In the genomic region with DNA sequence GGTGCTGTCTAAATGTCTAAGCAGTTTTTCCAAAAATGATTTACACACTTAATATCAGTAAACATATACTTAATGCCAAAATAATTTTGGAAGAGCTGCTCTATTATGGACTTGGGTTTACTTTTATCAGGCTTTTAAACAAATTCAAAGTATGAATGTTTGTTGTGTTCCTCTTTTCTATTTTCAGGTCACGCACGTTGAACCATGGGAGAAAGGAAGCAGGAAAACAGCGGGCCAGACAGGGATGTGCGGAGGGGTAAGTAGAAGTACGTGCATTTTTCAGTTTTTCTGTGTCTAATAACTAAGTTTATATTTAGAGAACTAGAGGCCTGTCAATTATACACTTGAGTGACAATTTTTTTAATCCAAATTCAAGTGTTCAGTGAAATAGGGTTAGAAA, we compare ENCODE assay signal across 11 cellular contexts. TPM values are rescaled to one million over a fixed set of nuclear protein-coding genes. Genes with fewer than 3 reads are reported as not detected.
DNase-seq lines count a peak whose midpoint lies in the region; FAIRE-seq and TF ChIP-seq lines count a peak whose summit lies in the region.
"Had no signal": no experiment of that assay in that cellular context is flagged by ENCODE, and none has a peak within 500 bp of the region (broad histone marks: within the 10 kb centered on the region; RNA-seq: fewer than 3 reads in every experiment).

No MANE protein-coding gene starts in this region.

- H3K4me2 ChIP-seq in KMS-11 (0 out of 2 replicates have a peak overlapping the region, but pooled peaks have one; percentile 61), astrocyte (ENCODE audit: low read length) (peak overlapping the region; percentile 93)

- H4K20me1 ChIP-seq in KMS-11 (ENCODE audit: insufficient read depth) (no peaks in the 10 kb centered on the region; the same call in 1 of the 2 replicates), astrocyte (ENCODE audit: insufficient read depth, low read length) (peaks cover 64% of the 10 kb centered on the region)

- H3K27me3 ChIP-seq in CD8-positive, alpha-beta memory T cell (ENCODE audit: insufficient read depth, low read length, poor library complexity, severe bottlenecking): no peaks in the 10 kb centered on the region
- H3K27me3 ChIP-seq in KMS-11 (ENCODE audit: insufficient read depth, low read depth): no peaks in the 10 kb centered on the region
- no peaks in the 10 kb centered on the region for H3K27me3 ChIP-seq in astrocyte (ENCODE audit: insufficient read depth, low read length)
- H3K27me3 ChIP-seq: heart left ventricle had no signal

- H3K4me1 Mint-ChIP-seq in CD8-positive, alpha-beta memory T cell: peaks cover 59 to 80% (median 74%) of the 10 kb centered on the region in 3 donors
- H3K4me1 Mint-ChIP-seq in astrocyte (ENCODE audit: low read depth, unreplicated experiment) (peaks cover 16% of the 10 kb centered on the region), neural crest cell (peaks cover 32% of the 10 kb centered on the region)

- H3K9ac ChIP-seq in KMS-11: no peak overlapping the region
- no peak overlapping the region for H3K9ac ChIP-seq in astrocyte (ENCODE audit: low read length)

- H3K4me1 ChIP-seq in CD8-positive, alpha-beta memory T cell (ENCODE audit: insufficient read depth, low read length): peaks cover 58% of the 10 kb centered on the region
- H3K4me1 ChIP-seq in KMS-11 (ENCODE audit: low read depth, poor library complexity, severe bottlenecking): peaks cover 18% of the 10 kb centered on the region
- peaks cover 3% of the 10 kb centered on the region for H3K4me1 ChIP-seq in astrocyte (ENCODE audit: insufficient read depth, low read length)

- POLR2A ChIA-PET in CD8-positive, alpha-beta memory T cell (lab: Charles Lee): interaction anchor here (1.4 to 4.8 kb wide), 2 partner anchors 11 to 35 kb away, joined by 5 to 65 read pairs; a partner anchor contains a TSS

- CTCF ChIA-PET in CD8-positive, alpha-beta memory T cell (lab: Charles Lee): interaction anchor here (0.8 to 5.4 kb wide), 4 partner anchors 34 to 134 kb away, joined by 3 to 134 read pairs (median 6); a partner anchor contains a TSS

- no peak for FAIRE-seq in astrocyte (lab: Jason Lieb, UNC)

- no peak for TF ChIP-seq CTCF in KMS-11 (conservative IDR thresholded peaks at IDR 0.05; ENCODE audit: low read depth, low read length)
- no peak for TF ChIP-seq CTCF in astrocyte (IDR thresholded peaks at IDR 0.05; ENCODE audit: insufficient read depth, low read depth, low read length)
- no peak for TF ChIP-seq CTCF in neural crest cell (conservative IDR thresholded peaks at IDR 0.05)

- peak overlapping the region; percentile 11 for H3K4me3 ChIP-seq in CD8-positive, alpha-beta memory T cell (ENCODE audit: low read length)
- H3K4me3 ChIP-seq in KMS-11 (IDR thresholded peaks at IDR 0.05; ENCODE audit: insufficient read depth, low read depth, low read length) (no peak overlapping the region), astrocyte (ENCODE audit: insufficient read depth, low read depth, low read length) (no peak overlapping the region)

- H3K79me2 ChIP-seq in KMS-11 (ENCODE audit: insufficient read depth, low read depth) (peaks cover 54% of the 10 kb centered on the region), astrocyte (ENCODE audit: insufficient read depth, low read length) (peaks cover 69% of the 10 kb centered on the region)

- peaks cover 50% of the 10 kb centered on the region for H3K36me3 ChIP-seq in CD8-positive, alpha-beta memory T cell (ENCODE audit: insufficient read depth, low read length)
- H3K36me3 ChIP-seq in KMS-11 (ENCODE audit: insufficient read depth) (peaks cover 12% of the 10 kb centered on the region; the same call in 1 of the 2 replicates), astrocyte (ENCODE audit: insufficient read depth, low read length) (peaks cover 53% of the 10 kb centered on the region)

- H3K9me3 ChIP-seq in CD8-positive, alpha-beta memory T cell (ENCODE audit: low read length): no peaks in the 10 kb centered on the region
- H3K9me3 ChIP-seq in astrocyte (ENCODE audit: insufficient read depth, low read depth, low read length): no peaks in the 10 kb centered on the region
- H3K9me3 ChIP-seq: heart left ventricle had no signal

- peak overlapping the region; percentile 73 to 96 (median 88) for H3K27ac Mint-ChIP-seq in CD8-positive, alpha-beta memory T cell
- no peak overlapping the region for H3K27ac Mint-ChIP-seq in astrocyte (ENCODE audit: unreplicated experiment)
- no peak overlapping the region for H3K27ac Mint-ChIP-seq in neural crest cell (ENCODE audit: unreplicated experiment)

- DNase-seq in CD8-positive, alpha-beta memory T cell: no peak
- DNase-seq in astrocyte (ENCODE audit: low read depth) (no peak), neural crest cell (ENCODE audit: low read depth, low spot score) (no peak), NCI-H446 (lab: John Stamatoyannopoulos, UW) (no peak), caudate nucleus (lab: John Stamatoyannopoulos, UW) (no peak)
- DNase-seq in stimulated activated naive CD4-positive, alpha-beta T cell treated with Interleukin-2 at 50 U/mL for 16 hours (lab: John Stamatoyannopoulos, UW): no peak
- DNase-seq: DMS79 treated with DMSO at 0.1 percent for 48 hours, heart left ventricle, NCI-H526 treated with DMSO at 0.1 percent for 48 hours had no signal

- H3K27ac ChIP-seq in CD8-positive, alpha-beta memory T cell (ENCODE audit: low read depth, low read length): no peak overlapping the region
- H3K27ac ChIP-seq in KMS-11 (no peak overlapping the region), astrocyte (ENCODE audit: low read depth, low read length) (no peak overlapping the region), caudate nucleus (ENCODE audit: low read depth, low read length) (no peak overlapping the region)

- no peaks in the 10 kb centered on the region for H3K27me3 Mint-ChIP-seq in CD8-positive, alpha-beta memory T cell
- H3K27me3 Mint-ChIP-seq in astrocyte (ENCODE audit: low read depth, unreplicated experiment) (no peaks in the 10 kb centered on the region), neural crest cell (ENCODE audit: low read depth) (no peaks in the 10 kb centered on the region)

- H3K9me3 Mint-ChIP-seq in CD8-positive, alpha-beta memory T cell: no peaks in the 10 kb centered on the region
- H3K9me3 Mint-ChIP-seq in astrocyte (ENCODE audit: unreplicated experiment) (no peaks in the 10 kb centered on the region), neural crest cell (no peaks in the 10 kb centered on the region)

- H2AFZ ChIP-seq in KMS-11 (ENCODE audit: low read depth) (no peak overlapping the region), astrocyte (ENCODE audit: low read depth, low read length) (no peak overlapping the region)

- H3K4me3 Mint-ChIP-seq in CD8-positive, alpha-beta memory T cell: peak overlapping the region; percentile 13 to 80 (median 67)
- peak overlapping the region; percentile 58 for H3K4me3 Mint-ChIP-seq in astrocyte (ENCODE audit: unreplicated experiment)
- H3K4me3 Mint-ChIP-seq in neural crest cell: peak overlapping the region; percentile 39

- H3K36me3 Mint-ChIP-seq in CD8-positive, alpha-beta memory T cell: peaks cover 21 to 82% (median 34%) of the 10 kb centered on the region in 3 donors
- peaks cover 10% of the 10 kb centered on the region for H3K36me3 Mint-ChIP-seq in astrocyte (ENCODE audit: low read depth, unreplicated experiment)
- peaks cover 26% of the 10 kb centered on the region for H3K36me3 Mint-ChIP-seq in neural crest cell (ENCODE audit: low read depth)

RNA-seq across cellular contexts. Expression of a gene that starts 3.4 kb away (rescaled TPM):
- 10 to 100 TPM; 74.8 to 78.1 TPM for total RNA-seq in CD8-positive, alpha-beta memory T cell
- 32.3 TPM for polyA plus RNA-seq in CD8-positive, alpha-beta memory T cell
- 31.9 and 36.9 TPM in 2 replicates for total RNA-seq in astrocyte
- 55.2 and 58.5 TPM in 2 replicates for total RNA-seq in neural crest cell

RNA-seq across cellular contexts. Expression of a gene that starts 17.2 kb away (rescaled TPM):
- under 1 TPM in 1 of 2 experiments, not detected in 1; 0.09 TPM for total RNA-seq in CD8-positive, alpha-beta memory T cell
- polyA plus RNA-seq in CD8-positive, alpha-beta memory T cell: not detected
- 0.20 TPM in 1 of 2 replicates, not detected in the other for total RNA-seq in astrocyte
- total RNA-seq in neural crest cell: not detected in 2 replicates
- total RNA-seq: dermis microvascular lymphatic vessel endothelial cell had no signal
- polyA plus RNA-seq: heart left ventricle had no signal

RNA-seq across cellular contexts. Expression of a gene that starts 34.6 kb away (rescaled TPM):
- total RNA-seq in CD8-positive, alpha-beta memory T cell: 10 to 100 TPM; 29.6 to 31.3 TPM
- 55.2 TPM for polyA plus RNA-seq in CD8-positive, alpha-beta memory T cell
- 2.2 and 2.5 TPM in 2 replicates for total RNA-seq in astrocyte
- 8.0 and 9.0 TPM in 2 replicates for total RNA-seq in neural crest cell

RNA-seq across cellular contexts. Expression of a gene that starts 51.0 kb away (rescaled TPM):
- total RNA-seq in CD8-positive, alpha-beta memory T cell: 10 to 100 TPM; 43.2 to 43.3 TPM
- polyA plus RNA-seq in CD8-positive, alpha-beta memory T cell: 54.8 TPM
- total RNA-seq in astrocyte (38.9 and 48.5 TPM in 2 replicates), neural crest cell (31.5 and 32.2 TPM in 2 replicates)

Comparison
In these comparisons a context has a peak if more than half of its experiments do, and no peak if none do; other contexts are left out.
1. H3K27ac Mint-ChIP-seq: peak in CD8-positive, alpha-beta memory T cell (8 of 8); none in astrocyte (single experiment) and neural crest cell (single experiment).
2. Peak in every context shown above with its lines, with median percentiles within 50 percentile points of each other: H3K4me3 Mint-ChIP-seq.